25 cellular contexts compared by ENCODE assay signal in the genomic region with DNA sequence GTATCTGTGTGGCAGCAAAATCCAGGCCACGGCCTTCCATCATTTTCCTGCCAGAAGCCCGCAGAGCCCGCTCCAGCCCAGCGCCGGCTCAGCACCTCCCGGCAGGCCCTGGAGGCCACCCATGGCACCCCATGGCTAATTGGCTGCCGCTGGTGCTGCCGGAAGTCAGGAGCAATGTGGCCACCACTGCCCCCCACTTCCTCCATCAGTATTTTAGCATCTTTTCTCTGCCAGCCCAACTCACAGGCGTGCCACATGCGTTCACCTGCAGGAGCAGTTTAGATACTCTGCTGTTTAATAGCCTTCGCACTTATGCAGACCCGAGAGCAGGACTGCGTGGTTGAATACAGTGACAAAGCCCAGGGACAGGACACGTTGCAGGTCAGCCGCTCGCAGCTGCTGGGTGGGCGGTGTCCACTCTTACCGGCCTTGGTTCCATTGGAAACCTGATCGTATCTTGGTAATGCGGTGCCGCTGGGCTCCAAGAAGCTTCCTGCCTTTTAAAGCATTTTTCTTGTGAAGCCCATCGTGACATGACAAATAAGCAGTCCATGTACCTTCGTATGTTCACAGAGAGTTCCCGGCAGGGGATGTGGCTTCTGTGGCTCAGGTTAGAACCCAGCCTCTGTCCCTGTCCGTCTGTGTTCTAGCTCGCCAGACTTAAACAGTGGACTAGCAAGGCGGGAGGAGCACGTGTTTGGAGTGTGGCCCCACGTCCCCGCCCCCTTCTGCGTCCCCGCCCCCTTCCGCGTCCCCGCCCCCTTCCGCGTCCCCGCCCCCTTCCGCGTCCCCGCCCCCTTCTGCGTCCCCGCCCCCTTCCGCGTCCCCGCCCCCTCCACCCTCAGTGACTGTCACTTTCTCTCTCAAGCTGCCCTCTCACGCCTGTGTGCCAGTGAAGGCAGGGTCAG.
A peak's percentile ranks its signal among the peaks of the same experiment; 100 is the strongest.
DNase-seq lines count a peak whose midpoint lies in the region; ATAC-seq and TF ChIP-seq lines count a peak whose summit lies in the region.
"Had no signal": no experiment of that assay in that cellular context is flagged by ENCODE, and none has a peak within 500 bp of the region (broad histone marks: within the 10 kb centered on the region; RNA-seq: fewer than 3 reads in every experiment).

No MANE protein-coding gene starts in this region.

- DNase-seq in GM23338 (ENCODE audit: low spot score) (peak; percentile 28), NAMALWA (ENCODE audit: low spot score) (peak; percentile 51), ecto neural progenitor cell (ENCODE audit: low spot score) (peak; percentile 34), sciatic nerve (ENCODE audit: low spot score) (peak; percentile 28), NCI-H526 (lab: John Stamatoyannopoulos, UW) (no peak), cerebellar nuclear complex (lab: John Stamatoyannopoulos, UW) (no peak), immature natural killer cell (no peak)
- DNase-seq in CD4-positive, alpha-beta memory T cell: no peak
- DNase-seq: activated CD4-positive, alpha-beta T cell treated with anti-CD3 and anti-CD28 coated beads for 36 hours; colonic mucosa; GM23248; left cardiac atrium; MG63; NCI-H1694; NCI-H2171 treated with DMSO at 0.1 percent for 48 hours; NCI-H748 treated with DMSO at 0.1 percent for 48 hours; OCI-M1; SHP77 treated with DMSO at 0.1 percent for 48 hours had no signal

- no peaks in the 10 kb centered on the region for H3K36me3 Mint-ChIP-seq in GM23338 (ENCODE audit: low read depth)
- H3K36me3 Mint-ChIP-seq in CD4-positive, alpha-beta memory T cell: no peaks in the 10 kb centered on the region
- H3K36me3 Mint-ChIP-seq in immature natural killer cell: no peaks in the 10 kb centered on the region
- H3K36me3 Mint-ChIP-seq: brain; CD14-positive monocyte; IgD-negative memory B cell; naive thymus-derived CD8-positive, alpha-beta T cell had no signal

- H3K9me3 ChIP-seq in CD4-positive, alpha-beta memory T cell (ENCODE audit: control insufficient read depth in 1 of 2, low read length in 2 of 2): no peaks in the 10 kb centered on the region
- H3K9me3 ChIP-seq: colonic mucosa, MG63, right lobe of liver had no signal

- no peaks in the 10 kb centered on the region for H3F3A ChIP-seq in GM23338 (replicated peaks; ENCODE audit: low read depth)

- no peak overlapping the region for H3K4me3 ChIP-seq in GM23338
- H3K4me3 ChIP-seq in CD4-positive, alpha-beta memory T cell (ENCODE audit: low read length in 2 of 2): no peak overlapping the region
- H3K4me3 ChIP-seq: colonic mucosa, GM23248, MG63, right lobe of liver had no signal

- intact Hi-C loops in sciatic nerve (cut with DNase I): no loop called here
- intact Hi-C loops in CD4-positive, alpha-beta memory T cell (cut with micrococcal nuclease): no loop called here

- peak overlapping the region; percentile 78; the same call in 1 of the 2 replicates for H2AFZ ChIP-seq in GM23338
- H2AFZ ChIP-seq: GM23248, parathyroid adenoma had no signal

- peak; percentile 44 for ATAC-seq in GM23338
- no peak for ATAC-seq in sciatic nerve
- ATAC-seq: activated CD4-positive, alpha-beta T cell treated with anti-CD3 and anti-CD28 coated beads for 36 hours; left cardiac atrium; naive thymus-derived CD8-positive, alpha-beta T cell; right lobe of liver had no signal

- no peaks in the 10 kb centered on the region for H4K20me1 ChIP-seq in GM23338 (replicated peaks; ENCODE audit: insufficient read depth)

- H3K79me2 ChIP-seq in GM23338 (replicated peaks; ENCODE audit: insufficient read depth): no peaks in the 10 kb centered on the region
- H3K79me2 ChIP-seq: parathyroid adenoma had no signal

- H3K27me3 ChIP-seq in GM23338 (ENCODE audit: insufficient read depth): no peaks in the 10 kb centered on the region
- H3K27me3 ChIP-seq in CD4-positive, alpha-beta memory T cell (ENCODE audit: insufficient read depth, low read length): no peaks in the 10 kb centered on the region
- H3K27me3 ChIP-seq: colonic mucosa, MG63, right lobe of liver had no signal

- H3K4me1 Mint-ChIP-seq in GM23338 (peaks cover 7% of the 10 kb centered on the region), immature natural killer cell (no peaks in the 10 kb centered on the region)
- H3K4me1 Mint-ChIP-seq in CD4-positive, alpha-beta memory T cell: no peaks in the 10 kb centered on the region
- H3K4me1 Mint-ChIP-seq: activated CD4-positive, alpha-beta T cell treated with anti-CD3 and anti-CD28 coated beads for 36 hours; CD14-positive monocyte; naive thymus-derived CD8-positive, alpha-beta T cell had no signal

- POLR2A ChIA-PET in CD4-positive, alpha-beta memory T cell (lab: Charles Lee; ENCODE audit: partially characterized antibody): no interaction called here

- H3K36me3 ChIP-seq in GM23338 (ENCODE audit: insufficient read depth): no peaks in the 10 kb centered on the region
- H3K36me3 ChIP-seq in CD4-positive, alpha-beta memory T cell (ENCODE audit: insufficient read depth, low read length): no peaks in the 10 kb centered on the region
- H3K36me3 ChIP-seq: colonic mucosa, MG63, right lobe of liver had no signal

- H3K27ac Mint-ChIP-seq in GM23338 (no peak overlapping the region), immature natural killer cell (no peak overlapping the region)
- no peak overlapping the region for H3K27ac Mint-ChIP-seq in CD4-positive, alpha-beta memory T cell
- H3K27ac Mint-ChIP-seq: activated CD4-positive, alpha-beta T cell treated with anti-CD3 and anti-CD28 coated beads for 36 hours; activated T-helper 2 cell treated with anti-CD3 and anti-CD28 coated beads, Interferon-gamma antibody, Interleukin-2, Interleukin-4, amounts not matched to agents 10 μg/mL and 5 μg/mL and 100 μg/mL, durations not matched to agents 14 hours and 24 hours and 36 hours; brain; CD14-positive monocyte; IgD-negative memory B cell; naive thymus-derived CD8-positive, alpha-beta T cell had no signal

- CTCF ChIA-PET in CD4-positive, alpha-beta memory T cell (lab: Charles Lee; ENCODE audit: partially characterized antibody): no interaction called here

- H3K27me3 Mint-ChIP-seq in GM23338 (ENCODE audit: insufficient read depth, low read depth, poor library complexity) (peaks cover 11% of the 10 kb centered on the region), immature natural killer cell (ENCODE audit: low read depth in 3 of 3) (peaks cover 1 to 3% (median 2%) of the 10 kb centered on the region in 3 donors)
- no peaks in the 10 kb centered on the region for H3K27me3 Mint-ChIP-seq in CD4-positive, alpha-beta memory T cell
- H3K27me3 Mint-ChIP-seq: IgD-negative memory B cell had no signal

- H3K27ac ChIP-seq in GM23338 (ENCODE audit: low read depth): no peak overlapping the region
- H3K27ac ChIP-seq in CD4-positive, alpha-beta memory T cell (ENCODE audit: low read depth, low read length): no peak overlapping the region
- H3K27ac ChIP-seq: colonic mucosa, GM23248, parathyroid adenoma, right lobe of liver had no signal

- H3K9me2 ChIP-seq in GM23338 (ENCODE audit: insufficient read depth): no peaks in the 10 kb centered on the region; the same call in 1 of the 2 replicates

- no peaks in the 10 kb centered on the region; the same call in 1 of the 3 replicates for H3K9me3 Mint-ChIP-seq in GM23338
- H3K9me3 Mint-ChIP-seq in CD4-positive, alpha-beta memory T cell: no peaks in the 10 kb centered on the region
- H3K9me3 Mint-ChIP-seq in immature natural killer cell: no peaks in the 10 kb centered on the region
- H3K9me3 Mint-ChIP-seq: activated T-helper 2 cell treated with anti-CD3 and anti-CD28 coated beads, Interferon-gamma antibody, Interleukin-2, Interleukin-4, amounts not matched to agents 10 μg/mL and 5 μg/mL and 100 μg/mL, durations not matched to agents 14 hours and 24 hours and 36 hours had no signal

- H3K4me3 Mint-ChIP-seq in GM23338 (no peak overlapping the region), immature natural killer cell (no peak overlapping the region)
- H3K4me3 Mint-ChIP-seq in CD4-positive, alpha-beta memory T cell: no peak overlapping the region
- H3K4me3 Mint-ChIP-seq: activated CD4-positive, alpha-beta T cell treated with anti-CD3 and anti-CD28 coated beads for 36 hours; brain; CD14-positive monocyte; IgD-negative memory B cell; naive thymus-derived CD8-positive, alpha-beta T cell had no signal

- no peak for TF ChIP-seq CTCF in GM23338 (conservative IDR thresholded peaks at IDR 0.05; ENCODE audit: low read depth in 2 of 2)

- H3K4me1 ChIP-seq in GM23338 (ENCODE audit: insufficient read depth): no peaks in the 10 kb centered on the region
- H3K4me1 ChIP-seq in CD4-positive, alpha-beta memory T cell (ENCODE audit: insufficient read depth, low read length): no peaks in the 10 kb centered on the region
- H3K4me1 ChIP-seq: colonic mucosa, parathyroid adenoma, right lobe of liver had no signal

- no peak overlapping the region for H3K4me2 ChIP-seq in GM23338

TF ChIP-seq in GM23338, 12 proteins besides CTCF, POLR2A, EP300 and RAD21 (continues in another document):
- TF ChIP-seq, protein P1, sequence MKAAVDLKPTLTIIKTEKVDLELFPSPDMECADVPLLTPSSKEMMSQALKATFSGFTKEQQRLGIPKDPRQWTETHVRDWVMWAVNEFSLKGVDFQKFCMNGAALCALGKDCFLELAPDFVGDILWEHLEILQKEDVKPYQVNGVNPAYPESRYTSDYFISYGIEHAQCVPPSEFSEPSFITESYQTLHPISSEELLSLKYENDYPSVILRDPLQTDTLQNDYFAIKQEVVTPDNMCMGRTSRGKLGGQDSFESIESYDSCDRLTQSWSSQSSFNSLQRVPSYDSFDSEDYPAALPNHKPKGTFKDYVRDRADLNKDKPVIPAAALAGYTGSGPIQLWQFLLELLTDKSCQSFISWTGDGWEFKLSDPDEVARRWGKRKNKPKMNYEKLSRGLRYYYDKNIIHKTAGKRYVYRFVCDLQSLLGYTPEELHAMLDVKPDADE (IDR thresholded peaks at IDR 0.05): no peak
- TF ChIP-seq NANOG (IDR thresholded peaks at IDR 0.05; ENCODE audit: borderline replicate concordance) (no peak), ZNF331 (CRISPR knock-in tag; IDR thresholded peaks at IDR 0.05; ENCODE audit: low read depth) (no peak)

Comparison
In these comparisons a context has a peak if more than half of its experiments do, and no peak if none do; other contexts are left out.
1. DNase-seq: peak in GM23338 (single experiment), NAMALWA (single experiment), ecto neural progenitor cell (single experiment) and sciatic nerve (single experiment); none in NCI-H526 (0 of 2), cerebellar nuclear complex (0 of 2), CD4-positive, alpha-beta memory T cell (0 of 5) and immature natural killer cell (0 of 3).